12 cellular contexts compared by ENCODE assay signal in the genomic region with DNA sequence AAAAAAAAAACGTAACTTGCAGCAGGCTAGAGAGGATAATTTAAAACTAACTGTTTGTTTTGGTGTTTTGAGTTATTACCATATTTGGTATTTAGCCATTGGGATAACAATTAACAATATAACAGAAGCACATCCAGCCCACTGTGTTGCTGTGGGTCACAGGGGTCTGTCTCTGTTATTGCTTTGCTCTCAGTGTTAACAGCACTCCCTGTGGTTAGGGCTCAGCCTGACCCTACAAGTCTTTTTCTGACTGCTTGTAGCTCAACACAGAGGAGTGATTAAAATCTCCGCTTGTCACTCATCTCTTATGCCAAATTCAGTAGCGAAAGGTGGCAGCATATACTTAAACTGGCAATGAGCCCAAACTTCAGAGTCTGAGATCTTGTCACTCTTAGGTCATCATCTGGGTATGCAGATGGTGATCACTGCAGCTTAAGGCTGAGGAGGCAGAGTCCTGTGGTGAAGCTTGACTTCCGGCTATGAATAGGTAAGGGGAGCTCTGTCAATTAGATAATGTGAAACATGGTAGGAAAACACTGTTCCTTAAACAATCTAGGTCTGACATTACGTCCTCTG.
DNase-seq lines count a peak whose midpoint lies in the region; ATAC-seq, FAIRE-seq and TF ChIP-seq lines count a peak whose summit lies in the region.
"Had no signal": no experiment of that assay in that cellular context is flagged by ENCODE, and none has a peak within 500 bp of the region (broad histone marks: within the 10 kb centered on the region; RNA-seq: fewer than 3 reads in every experiment).

No MANE protein-coding gene starts in this region.

- POLR2A ChIA-PET in WTC11 (lab: Charles Lee): no interaction called here
- POLR2A ChIA-PET in activated CD4-positive, alpha-beta memory T cell treated with anti-CD3 and anti-CD28 coated beads for 36 hours (lab: Charles Lee): no interaction called here

- no peak overlapping the region for H3K4me3 ChIP-seq in lower leg skin (ENCODE audit: low read depth, poor library complexity, severe bottlenecking)

- FAIRE-seq in D721Med (lab: Jason Lieb, UNC): no peak

- peak; percentile 11 for TF ChIP-seq CTCF in D721Med (IDR thresholded peaks at IDR 0.05; ENCODE audit: insufficient read depth, missing control alignments)
- no peak for TF ChIP-seq CTCF in WTC11 (IDR thresholded peaks at IDR 0.05)
- TF ChIP-seq CTCF in lower leg skin (IDR thresholded peaks at IDR 0.05): no peak

- peaks cover 3% of the 10 kb centered on the region for H3K36me3 Mint-ChIP-seq in WTC11
- H3K36me3 Mint-ChIP-seq in activated CD4-positive, alpha-beta memory T cell treated with anti-CD3 and anti-CD28 coated beads for 36 hours: no peaks in the 10 kb centered on the region

- TF ChIP-seq POLR2A in lower leg skin (IDR thresholded peaks at IDR 0.05): no peak

- intact Hi-C loops in activated CD4-positive, alpha-beta memory T cell treated with anti-CD3 and anti-CD28 coated beads for 36 hours (cut with micrococcal nuclease): loop anchor here (10.0 kb wide), 1 partner anchor 411 kb away; no protein-coding TSS in a partner anchor
- intact Hi-C loops in lower leg skin (cut with DNase I; ENCODE audit: low total_unique reads): no loop called here

- peaks cover 32% of the 10 kb centered on the region for H3K4me1 Mint-ChIP-seq in WTC11
- H3K4me1 Mint-ChIP-seq in activated CD4-positive, alpha-beta memory T cell treated with anti-CD3 and anti-CD28 coated beads for 36 hours (ENCODE audit: low read depth): no peaks in the 10 kb centered on the region

- no peaks in the 10 kb centered on the region; the same call in 1 of the 2 replicates for H3K27me3 Mint-ChIP-seq in WTC11 (ENCODE audit: low read depth)
- peaks cover 7% of the 10 kb centered on the region for H3K27me3 Mint-ChIP-seq in activated CD4-positive, alpha-beta memory T cell treated with anti-CD3 and anti-CD28 coated beads for 36 hours

- CTCF ChIA-PET in WTC11 (lab: Charles Lee): interaction anchor here (0.7 to 1.4 kb wide), 11 partner anchors 11 to 468 kb away, joined by 3 to 9 read pairs (median 4); a partner anchor contains a TSS
- CTCF ChIA-PET in activated CD4-positive, alpha-beta memory T cell treated with anti-CD3 and anti-CD28 coated beads for 36 hours (lab: Charles Lee): interaction anchor here (1.3 kb wide), 1 partner anchor 468 kb away, joined by 4 read pairs; no protein-coding TSS in a partner anchor

- ATAC-seq in WTC11 (peak; percentile 93), GM18868 (IDR thresholded peaks at IDR 0.05; ENCODE audit: unreplicated experiment) (no peak), HG03175 (IDR thresholded peaks at IDR 0.05; ENCODE audit: unreplicated experiment) (no peak)
- ATAC-seq: HCT116, Panc1 had no signal

- no peak for DNase-seq in D721Med (ENCODE audit: insufficient read length, low spot score)
- DNase-seq in M059J (ENCODE audit: low read depth): peak; percentile 45
- no peak for DNase-seq in WTC11 (ENCODE audit: low spot score)
- DNase-seq in iris pigment epithelial cell (ENCODE audit: low read depth): peak; percentile 12
- DNase-seq in activated CD4-positive, alpha-beta memory T cell treated with anti-CD3 and anti-CD28 coated beads for 36 hours: no peak
- DNase-seq in lower leg skin (ENCODE audit: low spot score in 2 of 2): no peak
- DNase-seq: activated CD8-positive, alpha-beta memory T cell treated with anti-CD3 and anti-CD28 coated beads, Interleukin-2, amount 50 U/mL, for 48 hours; amniotic stem cell had no signal

- H3K9me3 Mint-ChIP-seq in WTC11: peaks cover 5% of the 10 kb centered on the region
- no peaks in the 10 kb centered on the region for H3K9me3 Mint-ChIP-seq in activated CD4-positive, alpha-beta memory T cell treated with anti-CD3 and anti-CD28 coated beads for 36 hours

- H3K4me3 Mint-ChIP-seq in WTC11: peak overlapping the region; percentile 5; the same call in 1 of the 2 replicates
- no peak overlapping the region for H3K4me3 Mint-ChIP-seq in activated CD4-positive, alpha-beta memory T cell treated with anti-CD3 and anti-CD28 coated beads for 36 hours

- peak overlapping the region; percentile 25 for H3K27ac Mint-ChIP-seq in WTC11
- H3K27ac Mint-ChIP-seq in activated CD4-positive, alpha-beta memory T cell treated with anti-CD3 and anti-CD28 coated beads for 36 hours: no peak overlapping the region

- 45 to 61% methylated on average over 5 of the region's 5 CpGs for WGBS in lower leg skin, 2 donors

TF ChIP-seq in WTC11, 78 proteins besides CTCF, POLR2A, EP300 and RAD21:
- TF ChIP-seq ZNF396 (CRISPR knock-in tag; IDR thresholded peaks at IDR 0.05; ENCODE audit: borderline replicate concordance) (no peak), ZBTB21 (CRISPR knock-in tag; IDR thresholded peaks at IDR 0.05; ENCODE audit: borderline replicate concordance) (peak; percentile 73; the same call in 1 of the 2 replicates), ZNF423 (CRISPR knock-in tag; IDR thresholded peaks at IDR 0.05) (0 out of 2 replicates have a peak, but pooled peaks have one; percentile 14), SP1 (CRISPR knock-in tag; conservative IDR thresholded peaks at IDR 0.05) (no peak), TEAD1 (CRISPR knock-in tag; IDR thresholded peaks at IDR 0.05) (peak; percentile 39; the same call in 1 of the 2 replicates), SMAD3 (CRISPR knock-in tag; IDR thresholded peaks at IDR 0.05; ENCODE audit: borderline replicate concordance) (0 out of 2 replicates have a peak, but pooled peaks have one; percentile 13)
- TF ChIP-seq, protein P1, sequence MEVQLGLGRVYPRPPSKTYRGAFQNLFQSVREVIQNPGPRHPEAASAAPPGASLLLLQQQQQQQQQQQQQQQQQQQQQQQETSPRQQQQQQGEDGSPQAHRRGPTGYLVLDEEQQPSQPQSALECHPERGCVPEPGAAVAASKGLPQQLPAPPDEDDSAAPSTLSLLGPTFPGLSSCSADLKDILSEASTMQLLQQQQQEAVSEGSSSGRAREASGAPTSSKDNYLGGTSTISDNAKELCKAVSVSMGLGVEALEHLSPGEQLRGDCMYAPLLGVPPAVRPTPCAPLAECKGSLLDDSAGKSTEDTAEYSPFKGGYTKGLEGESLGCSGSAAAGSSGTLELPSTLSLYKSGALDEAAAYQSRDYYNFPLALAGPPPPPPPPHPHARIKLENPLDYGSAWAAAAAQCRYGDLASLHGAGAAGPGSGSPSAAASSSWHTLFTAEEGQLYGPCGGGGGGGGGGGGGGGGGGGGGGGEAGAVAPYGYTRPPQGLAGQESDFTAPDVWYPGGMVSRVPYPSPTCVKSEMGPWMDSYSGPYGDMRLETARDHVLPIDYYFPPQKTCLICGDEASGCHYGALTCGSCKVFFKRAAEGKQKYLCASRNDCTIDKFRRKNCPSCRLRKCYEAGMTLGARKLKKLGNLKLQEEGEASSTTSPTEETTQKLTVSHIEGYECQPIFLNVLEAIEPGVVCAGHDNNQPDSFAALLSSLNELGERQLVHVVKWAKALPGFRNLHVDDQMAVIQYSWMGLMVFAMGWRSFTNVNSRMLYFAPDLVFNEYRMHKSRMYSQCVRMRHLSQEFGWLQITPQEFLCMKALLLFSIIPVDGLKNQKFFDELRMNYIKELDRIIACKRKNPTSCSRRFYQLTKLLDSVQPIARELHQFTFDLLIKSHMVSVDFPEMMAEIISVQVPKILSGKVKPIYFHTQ (CRISPR knock-in tag; IDR thresholded peaks at IDR 0.05): no peak
- TF ChIP-seq, protein P2, sequence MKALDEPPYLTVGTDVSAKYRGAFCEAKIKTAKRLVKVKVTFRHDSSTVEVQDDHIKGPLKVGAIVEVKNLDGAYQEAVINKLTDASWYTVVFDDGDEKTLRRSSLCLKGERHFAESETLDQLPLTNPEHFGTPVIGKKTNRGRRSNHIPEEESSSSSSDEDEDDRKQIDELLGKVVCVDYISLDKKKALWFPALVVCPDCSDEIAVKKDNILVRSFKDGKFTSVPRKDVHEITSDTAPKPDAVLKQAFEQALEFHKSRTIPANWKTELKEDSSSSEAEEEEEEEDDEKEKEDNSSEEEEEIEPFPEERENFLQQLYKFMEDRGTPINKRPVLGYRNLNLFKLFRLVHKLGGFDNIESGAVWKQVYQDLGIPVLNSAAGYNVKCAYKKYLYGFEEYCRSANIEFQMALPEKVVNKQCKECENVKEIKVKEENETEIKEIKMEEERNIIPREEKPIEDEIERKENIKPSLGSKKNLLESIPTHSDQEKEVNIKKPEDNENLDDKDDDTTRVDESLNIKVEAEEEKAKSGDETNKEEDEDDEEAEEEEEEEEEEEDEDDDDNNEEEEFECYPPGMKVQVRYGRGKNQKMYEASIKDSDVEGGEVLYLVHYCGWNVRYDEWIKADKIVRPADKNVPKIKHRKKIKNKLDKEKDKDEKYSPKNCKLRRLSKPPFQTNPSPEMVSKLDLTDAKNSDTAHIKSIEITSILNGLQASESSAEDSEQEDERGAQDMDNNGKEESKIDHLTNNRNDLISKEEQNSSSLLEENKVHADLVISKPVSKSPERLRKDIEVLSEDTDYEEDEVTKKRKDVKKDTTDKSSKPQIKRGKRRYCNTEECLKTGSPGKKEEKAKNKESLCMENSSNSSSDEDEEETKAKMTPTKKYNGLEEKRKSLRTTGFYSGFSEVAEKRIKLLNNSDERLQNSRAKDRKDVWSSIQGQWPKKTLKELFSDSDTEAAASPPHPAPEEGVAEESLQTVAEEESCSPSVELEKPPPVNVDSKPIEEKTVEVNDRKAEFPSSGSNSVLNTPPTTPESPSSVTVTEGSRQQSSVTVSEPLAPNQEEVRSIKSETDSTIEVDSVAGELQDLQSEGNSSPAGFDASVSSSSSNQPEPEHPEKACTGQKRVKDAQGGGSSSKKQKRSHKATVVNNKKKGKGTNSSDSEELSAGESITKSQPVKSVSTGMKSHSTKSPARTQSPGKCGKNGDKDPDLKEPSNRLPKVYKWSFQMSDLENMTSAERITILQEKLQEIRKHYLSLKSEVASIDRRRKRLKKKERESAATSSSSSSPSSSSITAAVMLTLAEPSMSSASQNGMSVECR (CRISPR knock-in tag; IDR thresholded peaks at IDR 0.05; ENCODE audit: borderline replicate concordance): no peak

Comparison
In these comparisons a context has a peak if more than half of its experiments do, and no peak if none do; other contexts are left out.
1. DNase-seq: peak in M059J (single experiment) and iris pigment epithelial cell (single experiment); none in D721Med (single experiment), WTC11 (single experiment), activated CD4-positive, alpha-beta memory T cell treated with anti-CD3 and anti-CD28 coated beads for 36 hours (single experiment) and lower leg skin (0 of 2).